1 cellular context compared by ENCODE assay signal in the genomic region with DNA sequence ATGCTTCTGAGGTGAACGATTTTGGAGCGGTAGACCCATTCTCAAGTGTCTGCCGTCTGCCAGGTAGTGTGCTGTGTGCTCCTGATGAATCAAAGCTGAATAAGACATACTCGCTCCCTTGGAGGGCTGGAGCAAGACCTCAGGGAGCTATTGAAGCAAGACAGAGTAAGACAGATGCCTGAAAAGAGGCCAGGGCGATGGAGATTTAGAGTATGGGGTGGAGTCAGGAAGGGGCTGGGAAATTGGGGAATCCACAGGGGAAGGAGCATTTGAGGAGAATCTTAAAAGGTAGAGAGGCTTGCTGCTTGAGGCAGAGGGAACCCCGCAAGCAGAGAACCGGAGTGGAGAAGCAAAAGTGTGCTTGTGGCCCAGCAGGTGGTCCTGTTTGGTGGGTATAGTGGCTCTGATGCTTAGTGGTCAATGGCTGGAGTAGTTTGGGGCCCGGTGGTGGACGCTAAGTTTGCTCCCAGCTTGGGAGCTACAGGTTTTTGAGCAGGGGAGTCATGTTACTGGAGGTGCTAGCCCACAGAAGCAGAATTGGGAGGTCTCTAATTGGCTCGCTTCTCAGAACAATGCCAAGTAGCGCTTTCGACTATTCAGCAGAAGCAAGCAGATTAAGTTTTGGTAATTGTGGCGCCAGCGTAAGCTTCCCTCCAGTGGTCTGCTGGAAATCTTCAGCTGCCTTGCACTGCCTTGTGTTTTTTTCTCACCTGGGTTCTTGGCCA.
TF ChIP-seq lines count a peak whose summit lies in the region.

No MANE protein-coding gene starts in this region.

TF ChIP-seq in GM12878, 131 proteins besides CTCF, POLR2A, EP300 and RAD21:
- no peak for TF ChIP-seq ZNF384 (IDR thresholded peaks at IDR 0.05; ENCODE audit: borderline replicate concordance, low read depth, low read length)
- peak; percentile 36; the same call in 1 of the 2 replicates for TF ChIP-seq MTA2 (IDR thresholded peaks at IDR 0.05; ENCODE audit: low read depth)
- 0 out of 4 replicates have a peak, but pooled peaks of 1 of the 2 experiments have one; percentile 28 for TF ChIP-seq IKZF2 (IDR thresholded peaks at IDR 0.05)
- TF ChIP-seq SREBF1 (IDR thresholded peaks at IDR 0.05; ENCODE audit: low read length) = no peak
